In the genomic region with DNA sequence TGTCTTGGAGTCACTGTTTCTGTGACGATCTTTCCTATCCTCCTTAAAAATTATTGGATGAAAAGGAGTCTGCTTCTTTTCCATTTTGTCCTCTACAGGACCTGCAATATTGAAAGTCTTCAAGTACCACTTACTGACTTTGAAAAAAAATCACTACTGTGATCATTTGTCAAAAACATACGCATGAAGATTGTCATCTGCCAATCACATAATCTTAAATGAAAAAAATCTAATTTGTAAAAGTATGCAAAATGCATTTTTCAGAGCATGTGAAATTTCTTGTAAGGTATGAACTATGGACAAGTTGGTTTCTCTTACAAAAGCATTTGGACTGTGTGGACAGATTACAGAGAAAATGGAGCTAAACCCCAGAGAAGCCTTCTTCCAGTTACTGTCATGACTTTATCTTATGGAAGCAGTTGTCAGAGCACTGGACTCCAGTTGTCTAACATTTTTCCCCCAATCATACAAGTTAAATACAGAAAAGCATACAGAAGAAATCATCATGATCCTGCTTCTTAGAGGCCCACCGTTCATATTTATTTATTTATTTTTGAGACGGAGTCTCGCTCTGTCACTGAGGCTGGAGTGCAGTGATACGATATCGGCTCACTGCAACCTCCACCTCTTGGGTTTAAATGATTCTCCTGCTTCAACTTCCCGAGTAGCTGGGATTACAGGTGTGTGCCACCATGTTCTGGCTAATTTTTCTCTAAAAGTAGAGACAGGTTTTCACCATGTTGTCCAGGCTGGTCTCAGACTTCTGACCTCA, we compare ENCODE assay signal across 1 cellular context.
TF ChIP-seq lines count a peak whose summit lies in the region.

No MANE protein-coding gene starts in this region.

TF ChIP-seq in GM12878, 131 proteins besides CTCF, POLR2A, EP300 and RAD21:
- TF ChIP-seq SPI1 (IDR thresholded peaks at IDR 0.05; ENCODE audit: borderline replicate concordance, insufficient read depth, low read depth, low read length): no peak
- no peak for TF ChIP-seq ZZZ3 (IDR thresholded peaks at IDR 0.05; ENCODE audit: control insufficient read depth, insufficient read length, low read depth)
- TF ChIP-seq NR2F1 (conservative IDR thresholded peaks at IDR 0.05): no peak
- TF ChIP-seq NFXL1 (IDR thresholded peaks at IDR 0.05; ENCODE audit: borderline replicate concordance): no peak
- no peak for TF ChIP-seq MTA3 (IDR thresholded peaks at IDR 0.05; ENCODE audit: borderline replicate concordance, low read length)
- TF ChIP-seq, protein P1, sequence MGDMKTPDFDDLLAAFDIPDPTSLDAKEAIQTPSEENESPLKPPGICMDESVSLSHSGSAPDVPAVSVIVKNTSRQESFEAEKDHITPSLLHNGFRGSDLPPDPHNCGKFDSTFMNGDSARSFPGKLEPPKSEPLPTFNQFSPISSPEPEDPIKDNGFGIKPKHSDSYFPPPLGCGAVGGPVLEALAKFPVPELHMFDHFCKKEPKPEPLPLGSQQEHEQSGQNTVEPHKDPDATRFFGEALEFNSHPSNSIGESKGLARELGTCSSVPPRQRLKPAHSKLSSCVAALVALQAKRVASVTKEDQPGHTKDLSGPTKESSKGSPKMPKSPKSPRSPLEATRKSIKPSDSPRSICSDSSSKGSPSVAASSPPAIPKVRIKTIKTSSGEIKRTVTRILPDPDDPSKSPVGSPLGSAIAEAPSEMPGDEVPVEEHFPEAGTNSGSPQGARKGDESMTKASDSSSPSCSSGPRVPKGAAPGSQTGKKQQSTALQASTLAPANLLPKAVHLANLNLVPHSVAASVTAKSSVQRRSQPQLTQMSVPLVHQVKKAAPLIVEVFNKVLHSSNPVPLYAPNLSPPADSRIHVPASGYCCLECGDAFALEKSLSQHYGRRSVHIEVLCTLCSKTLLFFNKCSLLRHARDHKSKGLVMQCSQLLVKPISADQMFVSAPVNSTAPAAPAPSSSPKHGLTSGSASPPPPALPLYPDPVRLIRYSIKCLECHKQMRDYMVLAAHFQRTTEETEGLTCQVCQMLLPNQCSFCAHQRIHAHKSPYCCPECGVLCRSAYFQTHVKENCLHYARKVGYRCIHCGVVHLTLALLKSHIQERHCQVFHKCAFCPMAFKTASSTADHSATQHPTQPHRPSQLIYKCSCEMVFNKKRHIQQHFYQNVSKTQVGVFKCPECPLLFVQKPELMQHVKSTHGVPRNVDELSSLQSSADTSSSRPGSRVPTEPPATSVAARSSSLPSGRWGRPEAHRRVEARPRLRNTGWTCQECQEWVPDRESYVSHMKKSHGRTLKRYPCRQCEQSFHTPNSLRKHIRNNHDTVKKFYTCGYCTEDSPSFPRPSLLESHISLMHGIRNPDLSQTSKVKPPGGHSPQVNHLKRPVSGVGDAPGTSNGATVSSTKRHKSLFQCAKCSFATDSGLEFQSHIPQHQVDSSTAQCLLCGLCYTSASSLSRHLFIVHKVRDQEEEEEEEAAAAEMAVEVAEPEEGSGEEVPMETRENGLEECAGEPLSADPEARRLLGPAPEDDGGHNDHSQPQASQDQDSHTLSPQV (IDR thresholded peaks at IDR 0.05): no peak
- no peak for TF ChIP-seq CEBPB (IDR thresholded peaks at IDR 0.05; ENCODE audit: borderline replicate concordance in 1 of 2, low read depth in 2 of 2, low read length in 2 of 2)
- TF ChIP-seq ZBED1 (IDR thresholded peaks at IDR 0.05; ENCODE audit: borderline replicate concordance): no peak
- TF ChIP-seq, protein P2, sequence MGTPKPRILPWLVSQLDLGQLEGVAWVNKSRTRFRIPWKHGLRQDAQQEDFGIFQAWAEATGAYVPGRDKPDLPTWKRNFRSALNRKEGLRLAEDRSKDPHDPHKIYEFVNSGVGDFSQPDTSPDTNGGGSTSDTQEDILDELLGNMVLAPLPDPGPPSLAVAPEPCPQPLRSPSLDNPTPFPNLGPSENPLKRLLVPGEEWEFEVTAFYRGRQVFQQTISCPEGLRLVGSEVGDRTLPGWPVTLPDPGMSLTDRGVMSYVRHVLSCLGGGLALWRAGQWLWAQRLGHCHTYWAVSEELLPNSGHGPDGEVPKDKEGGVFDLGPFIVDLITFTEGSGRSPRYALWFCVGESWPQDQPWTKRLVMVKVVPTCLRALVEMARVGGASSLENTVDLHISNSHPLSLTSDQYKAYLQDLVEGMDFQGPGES (IDR thresholded peaks at IDR 0.05): no peak
- TF ChIP-seq ASH2L (IDR thresholded peaks at IDR 0.05; ENCODE audit: borderline replicate concordance, low read depth): no peak
- TF ChIP-seq, protein P3, sequence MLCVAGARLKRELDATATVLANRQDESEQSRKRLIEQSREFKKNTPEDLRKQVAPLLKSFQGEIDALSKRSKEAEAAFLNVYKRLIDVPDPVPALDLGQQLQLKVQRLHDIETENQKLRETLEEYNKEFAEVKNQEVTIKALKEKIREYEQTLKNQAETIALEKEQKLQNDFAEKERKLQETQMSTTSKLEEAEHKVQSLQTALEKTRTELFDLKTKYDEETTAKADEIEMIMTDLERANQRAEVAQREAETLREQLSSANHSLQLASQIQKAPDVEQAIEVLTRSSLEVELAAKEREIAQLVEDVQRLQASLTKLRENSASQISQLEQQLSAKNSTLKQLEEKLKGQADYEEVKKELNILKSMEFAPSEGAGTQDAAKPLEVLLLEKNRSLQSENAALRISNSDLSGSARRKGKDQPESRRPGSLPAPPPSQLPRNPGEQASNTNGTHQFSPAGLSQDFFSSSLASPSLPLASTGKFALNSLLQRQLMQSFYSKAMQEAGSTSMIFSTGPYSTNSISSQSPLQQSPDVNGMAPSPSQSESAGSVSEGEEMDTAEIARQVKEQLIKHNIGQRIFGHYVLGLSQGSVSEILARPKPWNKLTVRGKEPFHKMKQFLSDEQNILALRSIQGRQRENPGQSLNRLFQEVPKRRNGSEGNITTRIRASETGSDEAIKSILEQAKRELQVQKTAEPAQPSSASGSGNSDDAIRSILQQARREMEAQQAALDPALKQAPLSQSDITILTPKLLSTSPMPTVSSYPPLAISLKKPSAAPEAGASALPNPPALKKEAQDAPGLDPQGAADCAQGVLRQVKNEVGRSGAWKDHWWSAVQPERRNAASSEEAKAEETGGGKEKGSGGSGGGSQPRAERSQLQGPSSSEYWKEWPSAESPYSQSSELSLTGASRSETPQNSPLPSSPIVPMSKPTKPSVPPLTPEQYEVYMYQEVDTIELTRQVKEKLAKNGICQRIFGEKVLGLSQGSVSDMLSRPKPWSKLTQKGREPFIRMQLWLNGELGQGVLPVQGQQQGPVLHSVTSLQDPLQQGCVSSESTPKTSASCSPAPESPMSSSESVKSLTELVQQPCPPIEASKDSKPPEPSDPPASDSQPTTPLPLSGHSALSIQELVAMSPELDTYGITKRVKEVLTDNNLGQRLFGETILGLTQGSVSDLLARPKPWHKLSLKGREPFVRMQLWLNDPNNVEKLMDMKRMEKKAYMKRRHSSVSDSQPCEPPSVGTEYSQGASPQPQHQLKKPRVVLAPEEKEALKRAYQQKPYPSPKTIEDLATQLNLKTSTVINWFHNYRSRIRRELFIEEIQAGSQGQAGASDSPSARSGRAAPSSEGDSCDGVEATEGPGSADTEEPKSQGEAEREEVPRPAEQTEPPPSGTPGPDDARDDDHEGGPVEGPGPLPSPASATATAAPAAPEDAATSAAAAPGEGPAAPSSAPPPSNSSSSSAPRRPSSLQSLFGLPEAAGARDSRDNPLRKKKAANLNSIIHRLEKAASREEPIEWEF (IDR thresholded peaks at IDR 0.05; ENCODE audit: insufficient replicate concordance, low read depth, low read length): no peak
- no peak for TF ChIP-seq STAT1 (conservative IDR thresholded peaks at IDR 0.05)
- no peak for TF ChIP-seq HDAC6 (IDR thresholded peaks at IDR 0.05; ENCODE audit: unreplicated experiment)
- TF ChIP-seq RFX5 (IDR thresholded peaks at IDR 0.05; ENCODE audit: low read depth, low read length): no peak
- TF ChIP-seq POLR2AphosphoS2 (IDR thresholded peaks at IDR 0.05; ENCODE audit: low read depth, low read length): no peak
- no peak for TF ChIP-seq FOS (IDR thresholded peaks at IDR 0.05; ENCODE audit: borderline replicate concordance, extremely low read depth, insufficient read length)
- no peak for TF ChIP-seq CHD4 (IDR thresholded peaks at IDR 0.05)
- TF ChIP-seq MXI1 (IDR thresholded peaks at IDR 0.05; ENCODE audit: low read depth, low read length): no peak
- no peak for TF ChIP-seq ATF7 (IDR thresholded peaks at IDR 0.05; ENCODE audit: low read depth)
TF ChIP-seq in GM12878: peak in this region for 0.
